1 cellular context compared by ENCODE assay signal in genomic region chr3:88003115-88003755, GRCh38.
A peak's percentile ranks its signal among the peaks of the same experiment; 100 is the strongest.
TF ChIP-seq lines count a peak whose summit lies in the region.

No MANE protein-coding gene starts in this region.

TF ChIP-seq in H1, 55 proteins besides CTCF, POLR2A, EP300 and RAD21:
- TF ChIP-seq TEAD4 (IDR thresholded peaks at IDR 0.05; ENCODE audit: low read depth, low read length), result no peak
- TF ChIP-seq POU5F1 (IDR thresholded peaks at IDR 0.05; ENCODE audit: low read depth, low read length), result no peak
- no peak for TF ChIP-seq E2F6 (IDR thresholded peaks at IDR 0.05)
- 0 out of 4 replicates have a peak, but pooled peaks of 1 of the 2 experiments have one; percentile 77 for TF ChIP-seq HDAC2 (IDR thresholded peaks at IDR 0.05; ENCODE audit: borderline replicate concordance in 1 of 2, low read depth in 2 of 2, low read length in 2 of 2)
- no peak for TF ChIP-seq GABPA (IDR thresholded peaks at IDR 0.05; ENCODE audit: borderline replicate concordance, insufficient read depth, low read length)
- no peak for TF ChIP-seq GTF2F1 (IDR thresholded peaks at IDR 0.05; ENCODE audit: borderline replicate concordance, low read depth, low read length)
- no peak for TF ChIP-seq RNF2 (IDR thresholded peaks at IDR 0.05; ENCODE audit: borderline replicate concordance, low read depth, low read length, missing control alignments, poor library complexity, severe bottlenecking)
- TF ChIP-seq KDM5A (IDR thresholded peaks at IDR 0.05; ENCODE audit: low read length), result no peak
- TF ChIP-seq MAFK (IDR thresholded peaks at IDR 0.05; ENCODE audit: low read depth, low read length), result 0 out of 2 replicates have a peak, but pooled peaks have one; percentile 12
- TF ChIP-seq SP4 (IDR thresholded peaks at IDR 0.05; ENCODE audit: low read length), result no peak
- TF ChIP-seq JUND (IDR thresholded peaks at IDR 0.05; ENCODE audit: low read length), result 0 out of 2 replicates have a peak, but pooled peaks have one; percentile 27
- no peak for TF ChIP-seq CHD7 (IDR thresholded peaks at IDR 0.05; ENCODE audit: insufficient replicate concordance, low read length)
- TF ChIP-seq BCL11A (IDR thresholded peaks at IDR 0.05; ENCODE audit: low read depth in 2 of 2, low read length in 2 of 2), result no peak
- no peak for TF ChIP-seq ZNF274 (IDR thresholded peaks at IDR 0.05; ENCODE audit: borderline replicate concordance, extremely low read depth, low read length)
- TF ChIP-seq EZH2 (IDR thresholded peaks at IDR 0.05; ENCODE audit: low read depth, low read length, severe bottlenecking), result no peak
- peak; percentile 97 for TF ChIP-seq CEBPB (IDR thresholded peaks at IDR 0.05; ENCODE audit: low read depth, low read length)
- no peak for TF ChIP-seq SIRT6 (IDR thresholded peaks at IDR 0.05; ENCODE audit: low read length)
- TF ChIP-seq NANOG (IDR thresholded peaks at IDR 0.05; ENCODE audit: insufficient read depth, low read depth, low read length, poor library complexity, severe bottlenecking), result no peak
